ENCODE assay signal across 19 cellular contexts in genomic region chr6:95686858-95687257, GRCh38.
A peak's percentile ranks its signal among the peaks of the same experiment; 100 is the strongest.
DNase-seq lines count a peak whose midpoint lies in the region; ATAC-seq, FAIRE-seq and TF ChIP-seq lines count a peak whose summit lies in the region.
"Had no signal": no experiment of that assay in that cellular context is flagged by ENCODE, and none has a peak within 500 bp of the region (broad histone marks: within the 10 kb centered on the region; RNA-seq: fewer than 3 reads in every experiment).

No MANE protein-coding gene starts in this region.

- 42 to 51% methylated on average over 2 of the region's 2 CpGs for WGBS in pancreas, 2 donors

- ATAC-seq in pancreas (peak; percentile 42 to 58 (median 48)), gastrocnemius medialis (no peak), GM21423 (IDR thresholded peaks at IDR 0.05; ENCODE audit: unreplicated experiment) (no peak)
- ATAC-seq: Right ventricle myocardium inferior, T-helper 17 cell had no signal

- no peak for FAIRE-seq in pancreas (lab: Jason Lieb, UNC)
- FAIRE-seq: GM19239, RCC 7860 had no signal

- H3K27me3 ChIP-seq in pancreas (no peaks in the 10 kb centered on the region), gastrocnemius medialis (no peaks in the 10 kb centered on the region)
- H3K27me3 ChIP-seq: MG63 had no signal

- in situ Hi-C loops in gastrocnemius medialis (cut with MboI; ENCODE audit: low sequenced_read_pairs in 4 of 4) = no loop called here

- H3K4me3 ChIP-seq in pancreas (no peak overlapping the region), gastrocnemius medialis (no peak overlapping the region)
- H3K4me3 ChIP-seq: MG63 had no signal

- DNase-seq in NCI-H1417 (lab: John Stamatoyannopoulos, UW) (peak in 2 of 3 experiments; percentile 40 to 75), NCI-H1417 treated with DMSO at 0.1 percent for 48 hours (lab: John Stamatoyannopoulos, UW) (no peak), NCI-H2081 treated with DMSO at 0.1 percent for 48 hours (lab: John Stamatoyannopoulos, UW) (peak; percentile 76), NCI-H69 (lab: John Stamatoyannopoulos, UW) (peak; percentile 47), pancreas (no peak), NCI-H345 treated with DMSO at 0.1 percent for 48 hours (lab: John Stamatoyannopoulos, UW; ENCODE audit: unreplicated experiment) (no peak), gastrocnemius medialis (no peak)
- DNase-seq: 8988T, DMS153, Kasumi-1, MG63, NCI-H1048, NCI-H187, NCI-H226, T-helper 17 cell had no signal

- intact Hi-C loops in pancreas (cut with DNase I) (no loop called here), gastrocnemius medialis (cut with DNase I; ENCODE audit: low total_unique reads) (no loop called here)

- H3K27ac ChIP-seq in pancreas (no peak overlapping the region), gastrocnemius medialis (no peak overlapping the region)

- H3K36me3 ChIP-seq in pancreas (no peaks in the 10 kb centered on the region), gastrocnemius medialis (no peaks in the 10 kb centered on the region)
- H3K36me3 ChIP-seq: MG63 had no signal

- H3K4me1 ChIP-seq in pancreas = peaks cover 5 to 23% (median 9%) of the 10 kb centered on the region in 3 donors
- no peaks in the 10 kb centered on the region for H3K4me1 ChIP-seq in gastrocnemius medialis

- TF ChIP-seq CTCF in pancreas (IDR thresholded peaks at IDR 0.05) (no peak), gastrocnemius medialis (IDR thresholded peaks at IDR 0.05 in 4 of 5, conservative IDR thresholded peaks at IDR 0.05 in 1 of 5) (no peak)

- no peak for TF ChIP-seq POLR2A in gastrocnemius medialis (IDR thresholded peaks at IDR 0.05)

- H3K9me3 ChIP-seq in pancreas (no peaks in the 10 kb centered on the region), gastrocnemius medialis (no peaks in the 10 kb centered on the region)
- H3K9me3 ChIP-seq: MG63 had no signal

Comparison
In these comparisons a context has a peak if more than half of its experiments do, and no peak if none do; other contexts are left out.
1. DNase-seq: peak in NCI-H1417 (2 of 3), NCI-H2081 treated with DMSO at 0.1 percent for 48 hours (single experiment) and NCI-H69 (single experiment); none in NCI-H1417 treated with DMSO at 0.1 percent for 48 hours (single experiment), pancreas (0 of 6), NCI-H345 treated with DMSO at 0.1 percent for 48 hours (single experiment) and gastrocnemius medialis (0 of 2).
2. ATAC-seq: peak in pancreas (4 of 4); none in gastrocnemius medialis (0 of 2) and GM21423 (single experiment).